In the genomic region with DNA sequence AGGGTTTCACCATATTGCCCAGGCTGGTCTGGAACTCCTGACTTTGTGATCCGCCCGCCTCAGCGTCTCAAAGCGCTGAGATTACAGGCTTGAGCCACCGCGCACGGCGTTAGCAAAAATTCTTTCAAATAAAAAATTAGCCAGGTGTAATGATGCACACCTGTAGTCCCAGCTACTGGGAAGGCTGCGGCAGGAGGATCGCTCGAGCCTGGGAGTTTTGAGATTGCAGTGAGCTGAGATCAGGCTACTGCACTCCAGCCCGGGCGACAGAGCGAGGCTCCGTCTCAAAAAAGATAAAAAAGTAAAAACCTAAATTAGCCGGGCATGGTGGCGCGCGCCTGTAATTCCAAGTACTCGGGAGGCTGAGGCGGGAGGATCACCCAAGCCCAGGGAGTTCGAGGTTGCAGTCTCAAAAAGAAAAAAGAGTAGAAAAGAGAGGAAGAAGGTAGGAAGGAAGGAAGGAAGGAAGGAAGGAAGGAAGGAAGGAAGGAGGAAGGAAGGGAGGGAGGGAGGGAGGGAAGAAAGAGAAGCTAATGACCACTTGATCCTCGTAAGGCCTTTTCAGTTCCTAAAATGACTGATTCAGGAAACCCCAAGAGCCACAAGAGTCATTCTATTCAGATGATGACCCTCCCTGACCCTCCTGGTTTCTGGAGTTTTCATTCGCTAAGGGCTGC, we compare ENCODE assay signal across 9 cellular contexts. TPM values are rescaled to one million over a fixed set of nuclear protein-coding genes. Genes with fewer than 3 reads are reported as not detected.
DNase-seq lines count a peak whose midpoint lies in the region; ATAC-seq, FAIRE-seq and TF ChIP-seq lines count a peak whose summit lies in the region.
"Had no signal": no experiment of that assay in that cellular context is flagged by ENCODE, and none has a peak within 500 bp of the region (broad histone marks: within the 10 kb centered on the region; RNA-seq: fewer than 3 reads in every experiment).

No MANE protein-coding gene starts in this region.

- no peaks in the 10 kb centered on the region for H4K20me1 ChIP-seq in PC-9 (ENCODE audit: insufficient read depth)

- H3K36me3 ChIP-seq in PC-9 (ENCODE audit: low read depth) (no peaks in the 10 kb centered on the region), pancreas (no peaks in the 10 kb centered on the region)

- no peak for DNase-seq in GM12892 (ENCODE audit: insufficient read length)
- DNase-seq in PC-9: no peak
- DNase-seq in endothelial cell (ENCODE audit: low spot score): no peak
- DNase-seq in pancreas: no peak
- no peak for DNase-seq in NCI-H748 (lab: John Stamatoyannopoulos, UW; ENCODE audit: unreplicated experiment)
- no peak for DNase-seq in NCI-H1417 treated with DMSO at 0.1 percent for 48 hours (lab: John Stamatoyannopoulos, UW)
- DNase-seq in activated CD4-positive, alpha-beta T cell treated with anti-CD3 and anti-CD28 coated beads for 1 hour: no peak

- H3F3A ChIP-seq in PC-9 (ENCODE audit: insufficient read depth, low read depth): peaks cover 17% of the 10 kb centered on the region

- ATAC-seq in HG02610 (IDR thresholded peaks at IDR 0.05; ENCODE audit: unreplicated experiment) (peak; percentile 43), pancreas (no peak)

- peaks cover 4% of the 10 kb centered on the region for H3K36me3 Mint-ChIP-seq in endothelial cell (ENCODE audit: low read depth, unreplicated experiment)

- peaks cover 5% of the 10 kb centered on the region for H3K4me1 Mint-ChIP-seq in endothelial cell (ENCODE audit: unreplicated experiment)

- 88 to 89% methylated on average over 24 of the region's 24 CpGs for WGBS in pancreas, 2 donors

- H3K27ac ChIP-seq in PC-9 (peak overlapping the region; percentile 95), pancreas (peak overlapping the region; percentile 92 to 98 (median 94))

- H3K9me2 ChIP-seq in PC-9 (ENCODE audit: insufficient read depth): no peaks in the 10 kb centered on the region

- H3K4me2 ChIP-seq in PC-9: peak overlapping the region; percentile 84

- POLR2A ChIA-PET in PC-9 (lab: Charles Lee; ENCODE audit: unreplicated experiment): interaction anchor here (0.6 to 0.9 kb wide), 3 partner anchors 31 to 311 kb away, joined by 3 to 13 read pairs (median 4); no protein-coding TSS in a partner anchor

- BruUV-seq in PC-9 (replicated peaks; lab: Mats Ljungman, UMichigan): no TSS peak

- FAIRE-seq in GM12892 (lab: Jason Lieb, UNC) (peak; percentile 53), pancreas (lab: Jason Lieb, UNC) (no peak)
- FAIRE-seq: TTC549 had no signal

- H2AFZ ChIP-seq in PC-9: peak overlapping the region; percentile 94; the same call in 1 of the 2 replicates

- peaks cover 4% of the 10 kb centered on the region for H3K27me3 Mint-ChIP-seq in endothelial cell (ENCODE audit: unreplicated experiment)

- H3K9me3 ChIP-seq in PC-9 (ENCODE audit: insufficient read depth, low read depth): no peaks in the 10 kb centered on the region
- no peaks in the 10 kb centered on the region for H3K9me3 ChIP-seq in pancreas

- intact Hi-C loops in PC-9 (cut with micrococcal nuclease; ENCODE audit: unreplicated experiment) (loop anchor here (1.0 to 5.0 kb wide), 3 partner anchors 71 to 300 kb away; a partner anchor contains a TSS), pancreas (cut with DNase I) (no loop called here)

- no peaks in the 10 kb centered on the region for H3K27me3 ChIP-seq in PC-9 (ENCODE audit: insufficient read depth, low read depth)
- H3K27me3 ChIP-seq in pancreas: no peaks in the 10 kb centered on the region

- no peak overlapping the region for H3K27ac Mint-ChIP-seq in endothelial cell (ENCODE audit: unreplicated experiment)

- CTCF ChIA-PET in PC-9 (lab: Charles Lee): no interaction called here

- no peaks in the 10 kb centered on the region for H3K79me2 ChIP-seq in PC-9 (ENCODE audit: low read depth)

- TF ChIP-seq CTCF in PC-9 (conservative IDR thresholded peaks at IDR 0.05): no peak
- TF ChIP-seq CTCF in endothelial cell (IDR thresholded peaks at IDR 0.05; ENCODE audit: unreplicated experiment): no peak
- no peak for TF ChIP-seq CTCF in pancreas (IDR thresholded peaks at IDR 0.05)

- TF ChIP-seq POLR2A in GM12892 (IDR thresholded peaks at IDR 0.05; ENCODE audit: low read depth, low read length): no peak

- H3K4me3 ChIP-seq in PC-9: peak overlapping the region; percentile 80; the same call in 1 of the 2 replicates
- H3K4me3 ChIP-seq in pancreas: peak overlapping the region in 3 of 4 donors; percentile 63 to 65 (median 63)

- peak overlapping the region; percentile 80 for H3K4me3 Mint-ChIP-seq in endothelial cell (ENCODE audit: unreplicated experiment)

- no peaks in the 10 kb centered on the region for H3K9me3 Mint-ChIP-seq in endothelial cell (ENCODE audit: unreplicated experiment)

- H3K4me1 ChIP-seq in PC-9 (replicated peaks; ENCODE audit: insufficient read depth) (peaks cover 23% of the 10 kb centered on the region), pancreas (peaks cover 0 to 4% (median 0%) of the 10 kb centered on the region in 3 donors)

RNA-seq across cellular contexts. Expression of a gene that starts 59.2 kb away (rescaled TPM):
- not detected for polyA plus RNA-seq in GM12892 (2012; ENCODE audit: missing spikeins)
- total RNA-seq in PC-9 (2021) (not detected in 2 replicates), endothelial cell (ENCODE audit: unreplicated experiment) (0.26 TPM), pancreas (under 1 TPM; 0.12 to 0.24 (median 0.19) TPM)
- polyA plus RNA-seq in pancreas: under 1 TPM; 0.40 to 0.42 TPM
